17 cellular contexts compared by ENCODE assay signal in the genomic region with DNA sequence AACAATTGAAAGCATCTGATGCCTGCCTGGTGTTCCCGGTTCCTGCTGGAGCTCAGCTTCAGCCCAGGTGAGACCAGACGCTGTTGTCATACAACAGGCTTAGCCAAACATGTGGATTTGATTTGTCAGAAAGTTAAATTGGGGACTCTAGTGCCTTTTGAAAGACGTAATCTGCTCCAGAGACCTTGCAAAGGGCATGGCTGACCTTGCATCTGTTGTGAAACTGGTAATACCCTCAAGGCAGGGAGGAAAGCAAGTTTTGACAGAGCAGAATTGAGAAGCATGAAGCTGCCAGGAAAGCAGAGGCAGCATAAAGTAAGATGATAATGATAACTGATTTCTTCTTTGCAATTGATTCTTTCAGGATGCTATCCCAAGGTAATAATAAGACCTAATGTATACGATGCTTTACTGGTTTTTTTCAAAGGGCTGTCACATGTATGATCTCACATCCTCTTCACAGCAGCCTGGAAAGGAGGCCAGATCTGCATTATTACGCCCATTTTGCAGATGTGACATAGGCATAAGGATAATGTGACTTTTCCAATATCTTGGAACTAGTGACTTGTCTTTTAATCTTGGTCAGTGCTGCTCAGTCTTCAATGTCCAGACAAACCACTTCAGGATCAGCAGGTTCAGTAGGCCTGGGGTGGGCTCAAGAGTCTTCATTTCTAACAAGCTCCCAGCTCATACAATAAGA. TPM values are rescaled to one million over a fixed set of nuclear protein-coding genes. Genes with fewer than 3 reads are reported as not detected.
DNase-seq lines count a peak whose midpoint lies in the region; ATAC-seq and TF ChIP-seq lines count a peak whose summit lies in the region.
"Had no signal": no experiment of that assay in that cellular context is flagged by ENCODE, and none has a peak within 500 bp of the region (broad histone marks: within the 10 kb centered on the region; RNA-seq: fewer than 3 reads in every experiment).

No MANE protein-coding gene starts in this region.

- CTCF ChIA-PET in SK-N-SH (lab: Yijun Ruan, JAX) = interaction anchor here (0.6 to 2.1 kb wide), 11 partner anchors 8 to 470 kb away, joined by 3 to 20 read pairs (median 5); partner anchors contain the start of gene CNN3

- peak; percentile 36; the same call in 1 of the 2 replicates for TF ChIP-seq RAD21 in SK-N-SH (IDR thresholded peaks at IDR 0.05; ENCODE audit: low read length)

- peak in 1 of 2 experiments; percentile 97; a peak in 2 of 4 replicates for TF ChIP-seq EP300 in SK-N-SH (IDR thresholded peaks at IDR 0.05; ENCODE audit: borderline replicate concordance in 1 of 2, low read depth in 1 of 2, low read length in 1 of 2)

- H3K9me3 Mint-ChIP-seq in mesothelial cell of epicardium (peaks cover 5% of the 10 kb centered on the region), type B pancreatic cell (peaks cover 6% of the 10 kb centered on the region)

- H3F3A ChIP-seq in SK-N-SH (replicated peaks; ENCODE audit: insufficient read depth) = peaks cover 4% of the 10 kb centered on the region

- peak overlapping the region; percentile 70; the same call in 1 of the 2 replicates for H3K27ac ChIP-seq in KMS-11
- peak overlapping the region in 1 of 2 experiments; percentile 99; a peak in 2 of 4 replicates for H3K27ac ChIP-seq in SK-N-SH (ENCODE audit: low read depth in 2 of 2, low read length in 1 of 2)
- H3K27ac ChIP-seq: BLaER1 had no signal

- no peaks in the 10 kb centered on the region for H3K9me2 ChIP-seq in SK-N-SH

- POLR2A ChIA-PET in SK-N-SH (lab: Yijun Ruan, JAX) = interaction anchor here (3.1 kb wide), 1 partner anchor 24 kb away, joined by 20 read pairs; the partner anchor contains the start of gene CNN3

- H3K36me3 ChIP-seq in KMS-11 (ENCODE audit: insufficient read depth) = no peaks in the 10 kb centered on the region
- no peaks in the 10 kb centered on the region for H3K36me3 ChIP-seq in SK-N-SH (replicated peaks in 1 of 2; ENCODE audit: control insufficient read depth in 1 of 2, insufficient read depth in 2 of 2, low read length in 1 of 2)
- H3K36me3 ChIP-seq: BLaER1 had no signal

- WGBS in SK-N-SH (ENCODE audit: low lambda C conversion rate) = 33% methylated on average over 5 of the region's 5 CpGs

- peaks cover 34% of the 10 kb centered on the region for H3K4me1 ChIP-seq in KMS-11 (ENCODE audit: low read depth, poor library complexity, severe bottlenecking)
- H3K4me1 ChIP-seq in SK-N-SH (ENCODE audit: control insufficient read depth in 1 of 2, insufficient read depth in 2 of 2, low read depth in 1 of 2, low read length in 1 of 2) = peaks cover 0 to 44% of the 10 kb centered on the region in 2 experiments; a peak in 2 of 4 replicates
- H3K4me1 ChIP-seq: BLaER1 had no signal

- H2AFZ ChIP-seq in KMS-11 (ENCODE audit: low read depth) = peak overlapping the region; percentile 26
- H2AFZ ChIP-seq in SK-N-SH (ENCODE audit: low read depth) = no peak overlapping the region

- ATAC-seq in esophagus mucosa (peak; percentile 77), left lobe of liver (no peak), GM21717 (IDR thresholded peaks at IDR 0.05; ENCODE audit: unreplicated experiment) (no peak)
- ATAC-seq: HCT116, K562, PC-3 had no signal

- no peak overlapping the region for H3K4me3 Mint-ChIP-seq in mesothelial cell of epicardium
- H3K4me3 Mint-ChIP-seq in type B pancreatic cell = no peak overlapping the region

- DNase-seq in SK-N-SH (peak; percentile 51), mesothelial cell of epicardium (ENCODE audit: low spot score in 2 of 2, unreplicated experiment in 2 of 2) (no peak), left lobe of liver (ENCODE audit: low spot score) (no peak), GM20000 (ENCODE audit: low spot score) (no peak), type B pancreatic cell (ENCODE audit: extremely low spot score, unreplicated experiment) (no peak)
- DNase-seq: NCI-H1092, NCI-H2107, NCI-H345, NCI-H526 treated with DMSO at 0.1 percent for 48 hours, PC-3, Right ventricle myocardium superior had no signal

- H3K79me2 ChIP-seq in KMS-11 (ENCODE audit: insufficient read depth, low read depth) (no peaks in the 10 kb centered on the region), SK-N-SH (ENCODE audit: insufficient read depth) (no peaks in the 10 kb centered on the region)

- peaks cover 2% of the 10 kb centered on the region for H3K36me3 Mint-ChIP-seq in mesothelial cell of epicardium
- H3K36me3 Mint-ChIP-seq in type B pancreatic cell = no peaks in the 10 kb centered on the region

- H3K4me1 Mint-ChIP-seq in mesothelial cell of epicardium (peaks cover 62% of the 10 kb centered on the region), type B pancreatic cell (ENCODE audit: unreplicated experiment) (peaks cover 60% of the 10 kb centered on the region)

- H3K4me2 ChIP-seq in KMS-11 (peak overlapping the region; percentile 45), SK-N-SH (no peak overlapping the region)
- H3K4me2 ChIP-seq: BLaER1 had no signal

- H3K9me3 ChIP-seq in SK-N-SH = no peaks in the 10 kb centered on the region
- H3K9me3 ChIP-seq: BLaER1 had no signal

- H3K27ac Mint-ChIP-seq in mesothelial cell of epicardium = peak overlapping the region; percentile 60
- H3K27ac Mint-ChIP-seq in type B pancreatic cell = no peak overlapping the region

- H4K20me1 ChIP-seq in KMS-11 (ENCODE audit: insufficient read depth) = no peaks in the 10 kb centered on the region
- no peaks in the 10 kb centered on the region for H4K20me1 ChIP-seq in SK-N-SH (ENCODE audit: insufficient read depth)
- H4K20me1 ChIP-seq: BLaER1 had no signal

- H3K9ac ChIP-seq in KMS-11 = no peak overlapping the region
- no peak overlapping the region for H3K9ac ChIP-seq in SK-N-SH
- H3K9ac ChIP-seq: BLaER1 had no signal

- H3K4me3 ChIP-seq in KMS-11 (IDR thresholded peaks at IDR 0.05; ENCODE audit: insufficient read depth, low read depth, low read length) = no peak overlapping the region
- H3K4me3 ChIP-seq in SK-N-SH (ENCODE audit: low read depth in 2 of 2, low read length in 1 of 2) = no peak overlapping the region
- H3K4me3 ChIP-seq: BLaER1, K562 had no signal

- TF ChIP-seq CTCF in KMS-11 (conservative IDR thresholded peaks at IDR 0.05; ENCODE audit: low read depth, low read length) (no peak), SK-N-SH (IDR thresholded peaks at IDR 0.05) (no peak), mesothelial cell of epicardium (IDR thresholded peaks at IDR 0.05; ENCODE audit: unreplicated experiment) (no peak), GM20000 (IDR thresholded peaks at IDR 0.05; ENCODE audit: extremely low read depth, missing control alignments) (no peak), type B pancreatic cell (conservative IDR thresholded peaks at IDR 0.05) (no peak)

- H3K27me3 Mint-ChIP-seq in mesothelial cell of epicardium (ENCODE audit: low read depth) (no peaks in the 10 kb centered on the region), type B pancreatic cell (no peaks in the 10 kb centered on the region)

- H3K27me3 ChIP-seq in KMS-11 (ENCODE audit: insufficient read depth, low read depth) = no peaks in the 10 kb centered on the region
- H3K27me3 ChIP-seq in SK-N-SH (ENCODE audit: insufficient read depth) = no peaks in the 10 kb centered on the region
- H3K27me3 ChIP-seq: BLaER1 had no signal

TF ChIP-seq in SK-N-SH, 30 proteins besides CTCF, POLR2A, EP300 and RAD21 (continues in another document):
- TF ChIP-seq, protein P1, sequence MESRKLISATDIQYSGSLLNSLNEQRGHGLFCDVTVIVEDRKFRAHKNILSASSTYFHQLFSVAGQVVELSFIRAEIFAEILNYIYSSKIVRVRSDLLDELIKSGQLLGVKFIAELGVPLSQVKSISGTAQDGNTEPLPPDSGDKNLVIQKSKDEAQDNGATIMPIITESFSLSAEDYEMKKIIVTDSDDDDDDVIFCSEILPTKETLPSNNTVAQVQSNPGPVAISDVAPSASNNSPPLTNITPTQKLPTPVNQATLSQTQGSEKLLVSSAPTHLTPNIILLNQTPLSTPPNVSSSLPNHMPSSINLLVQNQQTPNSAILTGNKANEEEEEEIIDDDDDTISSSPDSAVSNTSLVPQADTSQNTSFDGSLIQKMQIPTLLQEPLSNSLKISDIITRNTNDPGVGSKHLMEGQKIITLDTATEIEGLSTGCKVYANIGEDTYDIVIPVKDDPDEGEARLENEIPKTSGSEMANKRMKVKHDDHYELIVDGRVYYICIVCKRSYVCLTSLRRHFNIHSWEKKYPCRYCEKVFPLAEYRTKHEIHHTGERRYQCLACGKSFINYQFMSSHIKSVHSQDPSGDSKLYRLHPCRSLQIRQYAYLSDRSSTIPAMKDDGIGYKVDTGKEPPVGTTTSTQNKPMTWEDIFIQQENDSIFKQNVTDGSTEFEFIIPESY (IDR thresholded peaks at IDR 0.05; ENCODE audit: borderline replicate concordance, low read depth) = no peak
- TF ChIP-seq POLR2AphosphoS5 (IDR thresholded peaks at IDR 0.05; ENCODE audit: low read depth, low read length) (peak; percentile 24; the same call in 1 of the 2 replicates), YY1 (IDR thresholded peaks at IDR 0.05; ENCODE audit: low read depth) (no peak), TAF1 (IDR thresholded peaks at IDR 0.05; ENCODE audit: borderline replicate concordance, low read depth, low read length) (no peak), FOSL2 (IDR thresholded peaks at IDR 0.05; ENCODE audit: borderline replicate concordance, low read depth) (no peak), RXRA (IDR thresholded peaks at IDR 0.05; ENCODE audit: borderline replicate concordance, low read depth) (no peak), ELF1 (IDR thresholded peaks at IDR 0.05) (no peak), RFX5 (IDR thresholded peaks at IDR 0.05; ENCODE audit: low read length) (no peak), RCOR1 (IDR thresholded peaks at IDR 0.05; ENCODE audit: low read length) (peak; percentile 81), USF2 (IDR thresholded peaks at IDR 0.05; ENCODE audit: borderline replicate concordance, low read depth, low read length) (no peak), FOXM1 (IDR thresholded peaks at IDR 0.05; ENCODE audit: low read depth) (no peak)
- TF ChIP-seq, protein P2, sequence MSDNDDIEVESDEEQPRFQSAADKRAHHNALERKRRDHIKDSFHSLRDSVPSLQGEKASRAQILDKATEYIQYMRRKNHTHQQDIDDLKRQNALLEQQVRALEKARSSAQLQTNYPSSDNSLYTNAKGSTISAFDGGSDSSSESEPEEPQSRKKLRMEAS (IDR thresholded peaks at IDR 0.05; ENCODE audit: low read depth) = no peak

RNA-seq across cellular contexts. Expression of gene CNN3, which starts 24.7 kb away (rescaled TPM):
- polyA plus RNA-seq in SK-N-SH (2012; rRNA removed) = 204 and 242 TPM in 2 replicates
- 282 and 327 TPM in 2 replicates for polyA plus RNA-seq in SK-N-SH (2012; cell fraction: cytosol; rRNA removed)
- 113 and 197 TPM in 2 replicates for polyA plus RNA-seq in SK-N-SH (2012; cell fraction: nucleus; rRNA removed)
- 136 TPM for total RNA-seq in esophagus mucosa
- 241 to 260 TPM (median 247 TPM) in 3 replicates for total RNA-seq in mesothelial cell of epicardium
- 80.2 TPM for total RNA-seq in left lobe of liver
- total RNA-seq in type B pancreatic cell (ENCODE audit: low replicate concordance) = 152 and 258 TPM in 2 replicates
